In the genomic region with DNA sequence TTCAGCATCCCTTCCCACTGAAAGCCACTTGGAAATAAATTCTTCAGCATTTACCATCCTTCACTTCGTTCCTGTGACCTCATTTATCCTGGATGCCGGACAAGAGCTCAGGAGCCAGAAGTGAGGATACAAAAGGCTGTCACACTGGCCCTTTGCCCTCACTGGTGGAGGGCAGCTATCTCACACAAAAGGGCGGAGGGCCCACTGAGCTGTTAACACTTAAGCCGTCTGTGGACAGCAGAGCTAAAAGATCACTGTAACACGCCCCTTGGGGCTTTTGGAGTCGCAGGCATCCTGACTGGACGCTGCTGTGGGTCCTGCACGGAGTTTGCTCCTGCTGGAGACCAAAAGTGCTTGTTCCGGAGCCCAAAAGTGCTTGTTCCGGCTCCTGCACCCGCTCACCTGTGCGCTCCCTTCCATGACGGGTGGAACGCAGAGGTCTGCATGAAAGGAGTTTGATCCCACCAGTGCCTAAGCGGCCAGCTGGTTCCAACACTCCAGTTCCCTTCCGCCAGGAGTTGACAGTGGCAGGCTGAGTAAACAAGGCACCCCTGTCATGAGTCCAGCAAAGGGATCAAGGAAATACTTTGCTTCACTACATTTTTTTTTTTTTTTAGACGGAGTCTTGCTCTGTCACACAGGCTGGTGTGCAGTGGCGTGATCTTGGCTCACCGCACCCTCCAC, we compare ENCODE assay signal across 23 cellular contexts.
DNase-seq lines count a peak whose midpoint lies in the region; ATAC-seq and TF ChIP-seq lines count a peak whose summit lies in the region.
"Had no signal": no experiment of that assay in that cellular context is flagged by ENCODE, and none has a peak within 500 bp of the region (broad histone marks: within the 10 kb centered on the region; RNA-seq: fewer than 3 reads in every experiment).

No MANE protein-coding gene starts in this region.

- H3K27ac Mint-ChIP-seq in nephron progenitor cell, result peak overlapping the region; percentile 88
- H3K27ac Mint-ChIP-seq: activated naive CD8-positive, alpha-beta T cell treated with anti-CD3 and anti-CD28 coated beads, Interleukin-2, amount 50 U/mL, for 24 hours; brain; CD14-positive monocyte; T-helper 17 cell had no signal

- H3K4me3 Mint-ChIP-seq in nephron progenitor cell, result no peak overlapping the region
- H3K4me3 Mint-ChIP-seq: activated naive CD8-positive, alpha-beta T cell treated with anti-CD3 and anti-CD28 coated beads, Interleukin-2, amount 50 U/mL, for 24 hours; brain; CD14-positive monocyte; T-helper 17 cell had no signal

- intact Hi-C loops in uterus (cut with DNase I; ENCODE audit: low total_unique reads), result no loop called here

- peaks cover 8% of the 10 kb centered on the region for H3K9me3 Mint-ChIP-seq in nephron progenitor cell
- H3K9me3 Mint-ChIP-seq: activated naive CD8-positive, alpha-beta T cell treated with anti-CD3 and anti-CD28 coated beads, Interleukin-2, amount 50 U/mL, for 24 hours had no signal

- DNase-seq in DMS153 treated with DMSO at 0.1 percent for 48 hours (lab: John Stamatoyannopoulos, UW; ENCODE audit: unreplicated experiment), result peak; percentile 15
- DNase-seq in LNCaP clone FGC (ENCODE audit: low read depth), result peak; percentile 14
- peak; percentile 16 for DNase-seq in cerebellum (ENCODE audit: low spot score)
- peak; percentile 15 for DNase-seq in nephron progenitor cell
- DNase-seq in uterus, result no peak
- no peak for DNase-seq in DMS79 treated with DMSO at 0.1 percent for 48 hours (lab: John Stamatoyannopoulos, UW)
- DNase-seq: activated CD4-positive, alpha-beta T cell treated with anti-CD3 and anti-CD28 coated beads, Interleukin-2, amount 50 U/mL, for 4 hours; activated effector memory CD4-positive, alpha-beta T cell treated with Interleukin-2 at 50 U/mL for 16 hours; activated naive CD8-positive, alpha-beta T cell treated with anti-CD3 and anti-CD28 coated beads, Interleukin-2, amount 50 U/mL, for 24 hours; GOT3; head of caudate nucleus; Karpas-422; NCI-H1048; sigmoid colon; T-helper 17 cell; WERI-Rb-1 had no signal

- peaks cover 5% of the 10 kb centered on the region for H3K36me3 Mint-ChIP-seq in nephron progenitor cell (ENCODE audit: low read depth)
- H3K36me3 Mint-ChIP-seq: brain, CD14-positive monocyte had no signal

- no peaks in the 10 kb centered on the region for H3K36me3 ChIP-seq in uterus
- H3K36me3 ChIP-seq: sigmoid colon, SJSA1, thoracic aorta, WERI-Rb-1 had no signal

- no peaks in the 10 kb centered on the region for H3K27me3 Mint-ChIP-seq in nephron progenitor cell (ENCODE audit: low read depth, poor library complexity)
- H3K27me3 Mint-ChIP-seq: activated naive CD8-positive, alpha-beta T cell treated with anti-CD3 and anti-CD28 coated beads, Interleukin-2, amount 50 U/mL, for 24 hours; brain; T-helper 17 cell had no signal

- H3K4me1 ChIP-seq in uterus, result no peaks in the 10 kb centered on the region
- H3K4me1 ChIP-seq: sigmoid colon, SJSA1 had no signal

- no peak overlapping the region for H3K27ac ChIP-seq in uterus
- H3K27ac ChIP-seq: sigmoid colon, SJSA1, thoracic aorta, WERI-Rb-1 had no signal

- TF ChIP-seq CTCF in LNCaP clone FGC (IDR thresholded peaks at IDR 0.05; ENCODE audit: control insufficient read depth, extremely low read depth, insufficient read depth), result no peak
- no peak for TF ChIP-seq CTCF in nephron progenitor cell (IDR thresholded peaks at IDR 0.05)
- no peak for TF ChIP-seq CTCF in uterus (IDR thresholded peaks at IDR 0.05)

- no peaks in the 10 kb centered on the region for H3K27me3 ChIP-seq in uterus
- H3K27me3 ChIP-seq: sigmoid colon, SJSA1 had no signal

- peaks cover 35% of the 10 kb centered on the region for H3K4me1 Mint-ChIP-seq in nephron progenitor cell
- H3K4me1 Mint-ChIP-seq: activated naive CD8-positive, alpha-beta T cell treated with anti-CD3 and anti-CD28 coated beads, Interleukin-2, amount 50 U/mL, for 24 hours; brain; CD14-positive monocyte; T-helper 17 cell had no signal

- ATAC-seq in HG03520 (IDR thresholded peaks at IDR 0.05; ENCODE audit: unreplicated experiment) (no peak), HG03442 (IDR thresholded peaks at IDR 0.05; ENCODE audit: unreplicated experiment) (no peak)
- ATAC-seq: activated naive CD8-positive, alpha-beta T cell treated with anti-CD3 and anti-CD28 coated beads, Interleukin-2, amount 50 U/mL, for 24 hours; T-helper 17 cell had no signal

- no peaks in the 10 kb centered on the region for H3K9me3 ChIP-seq in uterus
- H3K9me3 ChIP-seq: sigmoid colon, SJSA1, thoracic aorta had no signal

- TF ChIP-seq POLR2A in uterus (IDR thresholded peaks at IDR 0.05), result no peak

- H3K4me3 ChIP-seq in LNCaP clone FGC (ENCODE audit: low read depth, low read length) (no peak overlapping the region), uterus (no peak overlapping the region)
- H3K4me3 ChIP-seq: lung, sigmoid colon, SJSA1, thoracic aorta had no signal

Comparison
In these comparisons a context has a peak if more than half of its experiments do, and no peak if none do; other contexts are left out.
1. DNase-seq: peak in DMS153 treated with DMSO at 0.1 percent for 48 hours (single experiment), LNCaP clone FGC (single experiment), cerebellum (single experiment) and nephron progenitor cell (single experiment); none in uterus (0 of 2) and DMS79 treated with DMSO at 0.1 percent for 48 hours (single experiment).